Comparison of ENCODE assay signal across 17 cellular contexts in genomic region chr17:47872019-47872650, GRCh38. TPM values are rescaled to one million over a fixed set of nuclear protein-coding genes. Genes with fewer than 3 reads are reported as not detected.
DNase-seq lines count a peak whose midpoint lies in the region; ATAC-seq and TF ChIP-seq lines count a peak whose summit lies in the region.
"Had no signal": no experiment of that assay in that cellular context is flagged by ENCODE, and none has a peak within 500 bp of the region (broad histone marks: within the 10 kb centered on the region; RNA-seq: fewer than 3 reads in every experiment).

No MANE protein-coding gene starts in this region.

- H3K9ac ChIP-seq in mesenchymal stem cell (ENCODE audit: low read length) (peak overlapping the region; percentile 52), MM.1S (ENCODE audit: low read length) (no peak overlapping the region)

- H3K4me2 ChIP-seq in mesenchymal stem cell (ENCODE audit: low read length, poor library complexity, severe bottlenecking) = peak overlapping the region; percentile 58
- H3K4me2 ChIP-seq in MM.1S (ENCODE audit: low read depth, low read length) = no peak overlapping the region

- CTCF ChIA-PET in HEK293T (lab: Yijun Ruan, JAX) = no interaction called here

- H3K9me3 ChIP-seq in mesenchymal stem cell (ENCODE audit: control insufficient read depth, low read length) = no peaks in the 10 kb centered on the region
- H3K9me3 ChIP-seq in MM.1S (replicated peaks; ENCODE audit: insufficient read depth, low read length) = no peaks in the 10 kb centered on the region
- H3K9me3 ChIP-seq: lower lobe of right lung, thoracic aorta had no signal

- H3K36me3 ChIP-seq in mesenchymal stem cell (ENCODE audit: control insufficient read depth in 1 of 2, insufficient read depth in 2 of 2, low read depth in 1 of 2, low read length in 2 of 2) = no peaks in the 10 kb centered on the region
- no peaks in the 10 kb centered on the region for H3K36me3 ChIP-seq in MM.1S (replicated peaks; ENCODE audit: insufficient read depth, low read length)
- H3K36me3 ChIP-seq: cardiac muscle cell, lower lobe of right lung, thoracic aorta had no signal

- H3K23ac ChIP-seq in mesenchymal stem cell (ENCODE audit: low read length in 2 of 2) = peak overlapping the region in 1 of 2 experiments; percentile 63

- no peak overlapping the region for H2AK5ac ChIP-seq in mesenchymal stem cell (ENCODE audit: low read length, severe bottlenecking)

- H3K9me3 Mint-ChIP-seq in CD14-positive monocyte = peaks cover 3 to 8% (median 6%) of the 10 kb centered on the region in 7 donors
- H3K9me3 Mint-ChIP-seq in endothelial cell (ENCODE audit: unreplicated experiment) = no peaks in the 10 kb centered on the region

- H3K36me3 Mint-ChIP-seq in CD14-positive monocyte = no peaks in the 10 kb centered on the region
- peaks cover 4% of the 10 kb centered on the region for H3K36me3 Mint-ChIP-seq in endothelial cell (ENCODE audit: low read depth, unreplicated experiment)

- H3K79me2 ChIP-seq in MM.1S (ENCODE audit: low read length) = no peaks in the 10 kb centered on the region

- H3K4me1 Mint-ChIP-seq in CD14-positive monocyte = peaks cover 10% of the 10 kb centered on the region
- peaks cover 28% of the 10 kb centered on the region for H3K4me1 Mint-ChIP-seq in endothelial cell (ENCODE audit: unreplicated experiment)

- POLR2A ChIA-PET in HEK293T (lab: Yijun Ruan, JAX) = interaction anchor here (1.0 to 2.0 kb wide), 3 partner anchors 10 to 69 kb away, joined by 3 to 5 read pairs (median 3); partner anchors contain the start of genes PNPO and SP2

- H2BK12ac ChIP-seq in mesenchymal stem cell (ENCODE audit: low read length in 2 of 2) = peak overlapping the region in 1 of 2 experiments; percentile 47

- H3K27ac ChIP-seq in mesenchymal stem cell (ENCODE audit: low read length, poor library complexity, severe bottlenecking) = no peak overlapping the region
- H3K27ac ChIP-seq in MM.1S (ENCODE audit: low read length) = no peak overlapping the region
- H3K27ac ChIP-seq: cardiac muscle cell, lower lobe of right lung, thoracic aorta, VCaP had no signal

- no peaks in the 10 kb centered on the region for H4K20me1 ChIP-seq in MM.1S (ENCODE audit: insufficient read depth, low read length)

- DNase-seq in CD14-positive monocyte (ENCODE audit: low spot score) = peak; percentile 30
- DNase-seq in NCI-H69 (lab: John Stamatoyannopoulos, UW) = peak; percentile 94
- DNase-seq in endothelial cell (ENCODE audit: low spot score) = no peak
- DNase-seq in mesenchymal stem cell = no peak
- DNase-seq in MM.1S = no peak
- DNase-seq in foreskin melanocyte = no peak
- no peak for DNase-seq in HEK293T (ENCODE audit: extremely low spot score)
- DNase-seq: activated naive CD4-positive, alpha-beta T cell treated with Interleukin-2 at 50 U/mL for 16 hours; HCEC 1CT; lower lobe of right lung; NCI-H2171; small intestine had no signal

- peak overlapping the region; percentile 47 for H2AFZ ChIP-seq in mesenchymal stem cell (ENCODE audit: low read depth, low read length)
- H2AFZ ChIP-seq in MM.1S (ENCODE audit: low read length) = no peak overlapping the region

- H3K4me3 Mint-ChIP-seq in CD14-positive monocyte (peak overlapping the region in 1 of 2 donors; percentile 66), endothelial cell (ENCODE audit: unreplicated experiment) (peak overlapping the region; percentile 37)

- 18% methylated on average over 24 of the region's 29 CpGs for WGBS in mesenchymal stem cell

- peak overlapping the region; percentile 28 to 46 for H3K18ac ChIP-seq in mesenchymal stem cell (ENCODE audit: low read depth in 1 of 2, low read length in 2 of 2)

- TF ChIP-seq CTCF in CD14-positive monocyte (IDR thresholded peaks at IDR 0.05) (no peak), endothelial cell (IDR thresholded peaks at IDR 0.05; ENCODE audit: unreplicated experiment) (no peak), MM.1S (IDR thresholded peaks at IDR 0.05; ENCODE audit: low read length) (no peak)

- peaks cover 28 to 61% (median 29%) of the 10 kb centered on the region in 3 donors for H3K27me3 Mint-ChIP-seq in CD14-positive monocyte (ENCODE audit: low read depth in 3 of 3)
- H3K27me3 Mint-ChIP-seq in endothelial cell (ENCODE audit: unreplicated experiment) = peaks cover 4% of the 10 kb centered on the region

- intact Hi-C loops in CD14-positive monocyte (cut with micrococcal nuclease) = no loop called here

- no peaks in the 10 kb centered on the region for H3K9me2 ChIP-seq in MM.1S (replicated peaks; ENCODE audit: insufficient read depth, low read length)

- peaks cover 20% of the 10 kb centered on the region for H3K4me1 ChIP-seq in mesenchymal stem cell (ENCODE audit: control insufficient read depth, insufficient read depth, low read depth, low read length)
- no peaks in the 10 kb centered on the region for H3K4me1 ChIP-seq in MM.1S (ENCODE audit: low read length)

- ATAC-seq in GM21786 (IDR thresholded peaks at IDR 0.05; ENCODE audit: unreplicated experiment) = no peak
- ATAC-seq: SK-N-SH treated with all-trans-retinoic acid at 6 μM for 48 hours had no signal

- H3K27me3 ChIP-seq in mesenchymal stem cell (ENCODE audit: control insufficient read depth in 1 of 2, insufficient read depth in 1 of 2, low read length in 2 of 2) = peaks cover 69 to 77% of the 10 kb centered on the region in 2 experiments
- peaks cover 93% of the 10 kb centered on the region for H3K27me3 ChIP-seq in MM.1S (replicated peaks; ENCODE audit: insufficient read depth, low read length)
- H3K27me3 ChIP-seq: cardiac muscle cell had no signal

- H4K91ac ChIP-seq in mesenchymal stem cell (ENCODE audit: low read length) = no peak overlapping the region

- H2BK15ac ChIP-seq in mesenchymal stem cell (ENCODE audit: low read depth, poor library complexity, severe bottlenecking) = peak overlapping the region; percentile 94

- H3K4me3 ChIP-seq in mesenchymal stem cell (ENCODE audit: insufficient read depth in 1 of 2, low read depth in 1 of 2, low read length in 2 of 2) (peak overlapping the region in 1 of 2 experiments; percentile 49), MM.1S (ENCODE audit: low read length) (no peak overlapping the region)
- H3K4me3 ChIP-seq: cardiac muscle cell, lower lobe of right lung, thoracic aorta had no signal

- H2BK5ac ChIP-seq in mesenchymal stem cell (ENCODE audit: low read depth, low read length, poor library complexity, severe bottlenecking) = no peak overlapping the region

- peak overlapping the region; percentile 77 for H4K8ac ChIP-seq in mesenchymal stem cell (ENCODE audit: low read length)

- H3K27ac Mint-ChIP-seq in CD14-positive monocyte (no peak overlapping the region), endothelial cell (ENCODE audit: unreplicated experiment) (no peak overlapping the region)

- H3K14ac ChIP-seq in mesenchymal stem cell (ENCODE audit: low read length in 2 of 2) = no peak overlapping the region

- no peaks in the 10 kb centered on the region for H3F3A ChIP-seq in MM.1S (ENCODE audit: insufficient read depth, low read length)

- H2BK120ac ChIP-seq in mesenchymal stem cell (ENCODE audit: low read depth, low read length) = no peak overlapping the region

- no peak overlapping the region for H3K4ac ChIP-seq in mesenchymal stem cell (ENCODE audit: low read depth in 1 of 2, low read length in 2 of 2)

- H3K79me1 ChIP-seq in mesenchymal stem cell (replicated peaks; ENCODE audit: low read length, poor library complexity, severe bottlenecking) = no peaks in the 10 kb centered on the region

TF ChIP-seq in HEK293T, 16 proteins besides CTCF, POLR2A, EP300 and RAD21:
- TF ChIP-seq LEF1 (IDR thresholded peaks at IDR 0.05; ENCODE audit: borderline replicate concordance) (no peak), BHLHE40 (IDR thresholded peaks at IDR 0.05; ENCODE audit: borderline replicate concordance) (no peak), SP1 (IDR thresholded peaks at IDR 0.05) (no peak)

RNA-seq across cellular contexts. Expression of gene SP6, which starts 21.2 kb away (rescaled TPM):
- polyA plus RNA-seq in CD14-positive monocyte = under 1 TPM in 1 of 2 donors, not detected in 1; 0.06 TPM
- total RNA-seq in endothelial cell (ENCODE audit: unreplicated experiment) = 30.7 TPM
- 0.01 TPM for polyA plus RNA-seq in mesenchymal stem cell (2013, experiment 1 of 2)
- 0.03 TPM for polyA plus RNA-seq in mesenchymal stem cell (2013, experiment 2 of 2)
- total RNA-seq: thoracic aorta had no signal

RNA-seq across cellular contexts. Expression of gene SP2, which starts 23.9 kb away (rescaled TPM):
- 1 to 10 TPM; 3.1 to 6.8 TPM for polyA plus RNA-seq in CD14-positive monocyte
- 12.4 TPM for total RNA-seq in endothelial cell (ENCODE audit: unreplicated experiment)
- 25.4 TPM for polyA plus RNA-seq in mesenchymal stem cell (2013, experiment 1 of 2)
- 26.2 TPM for polyA plus RNA-seq in mesenchymal stem cell (2013, experiment 2 of 2)

RNA-seq across cellular contexts. Expression of gene SCRN2, which starts 31.1 kb away (rescaled TPM):
- polyA plus RNA-seq in CD14-positive monocyte = 10 to 100 TPM; 13.2 to 14.5 TPM
- 44.8 TPM for total RNA-seq in endothelial cell (ENCODE audit: unreplicated experiment)
- polyA plus RNA-seq in mesenchymal stem cell (2013, experiment 1 of 2) = 20.3 TPM
- 18.3 TPM for polyA plus RNA-seq in mesenchymal stem cell (2013, experiment 2 of 2)

RNA-seq across cellular contexts. Expression of gene LRRC46, which starts 40.7 kb away (rescaled TPM):
- under 1 TPM; 0.12 to 0.22 TPM for polyA plus RNA-seq in CD14-positive monocyte
- total RNA-seq in endothelial cell (ENCODE audit: unreplicated experiment) = 1.0 TPM
- 0.30 TPM for polyA plus RNA-seq in mesenchymal stem cell (2013, experiment 1 of 2)
- polyA plus RNA-seq in mesenchymal stem cell (2013, experiment 2 of 2) = 0.36 TPM
- total RNA-seq: cardiac muscle cell had no signal

RNA-seq across cellular contexts. Expression of gene MRPL10, which starts 40.8 kb away (rescaled TPM):
- polyA plus RNA-seq in CD14-positive monocyte = 10 to 100 TPM; 32.6 to 32.7 TPM
- total RNA-seq in endothelial cell (ENCODE audit: unreplicated experiment) = 56.3 TPM
- polyA plus RNA-seq in mesenchymal stem cell (2013, experiment 1 of 2) = 46.1 TPM
- 47.7 TPM for polyA plus RNA-seq in mesenchymal stem cell (2013, experiment 2 of 2)

Comparison
In these comparisons a context has a peak if more than half of its experiments do, and no peak if none do; other contexts are left out.
1. DNase-seq: peak in CD14-positive monocyte (single experiment) and NCI-H69 (single experiment); none in endothelial cell (single experiment), mesenchymal stem cell (single experiment), MM.1S (single experiment), foreskin melanocyte (single experiment) and HEK293T (single experiment).